In genomic region chr2:171924170-171924942, GRCh38 we compare ENCODE assay signal across 8 cellular contexts.
A peak's percentile ranks its signal among the peaks of the same experiment; 100 is the strongest.
DNase-seq lines count a peak whose midpoint lies in the region; TF ChIP-seq lines count a peak whose summit lies in the region.

No MANE protein-coding gene starts in this region.

- no peaks in the 10 kb centered on the region for H3K4me1 ChIP-seq in NT2/D1 (ENCODE audit: insufficient read depth, insufficient read length)
- H3K4me1 ChIP-seq in neuron (ENCODE audit: insufficient read depth, low read length): peaks cover 22% of the 10 kb centered on the region

- in situ Hi-C loops in brain microvascular endothelial cell (cut with HindIII; ENCODE audit: low pct_ligation_motif_present, low sequenced_read_pairs): no loop called here

- H3K9me3 Mint-ChIP-seq in T-helper 2 cell treated with Interferon-gamma antibody and Interleukin-4, amounts not matched to agents 5 μg/mL and 100 μg/mL, for 36 hours: no peaks in the 10 kb centered on the region

- no peak for TF ChIP-seq CTCF in brain microvascular endothelial cell (IDR thresholded peaks at IDR 0.05; ENCODE audit: low read depth, low read length, missing control alignments)

- peaks cover 32% of the 10 kb centered on the region for H3K4me1 Mint-ChIP-seq in T-helper 2 cell treated with Interferon-gamma antibody and Interleukin-4, amounts not matched to agents 5 μg/mL and 100 μg/mL, for 36 hours (ENCODE audit: low read depth)

- no peak overlapping the region for H2AFZ ChIP-seq in neuron (ENCODE audit: low read depth, low read length)

- H3K36me3 ChIP-seq in NT2/D1 (ENCODE audit: insufficient read depth, insufficient read length, low read length) (peaks cover 50% of the 10 kb centered on the region), brain microvascular endothelial cell (replicated peaks) (peaks cover 6% of the 10 kb centered on the region), neuron (ENCODE audit: insufficient read depth, low read length) (peaks cover 27% of the 10 kb centered on the region)

- H3K4me3 Mint-ChIP-seq in T-helper 2 cell treated with Interferon-gamma antibody and Interleukin-4, amounts not matched to agents 5 μg/mL and 100 μg/mL, for 36 hours: peak overlapping the region; percentile 94

- peaks cover 39% of the 10 kb centered on the region for H3K36me3 Mint-ChIP-seq in T-helper 2 cell treated with Interferon-gamma antibody and Interleukin-4, amounts not matched to agents 5 μg/mL and 100 μg/mL, for 36 hours (ENCODE audit: low read depth)

- no peaks in the 10 kb centered on the region for H3K27me3 Mint-ChIP-seq in T-helper 2 cell treated with Interferon-gamma antibody and Interleukin-4, amounts not matched to agents 5 μg/mL and 100 μg/mL, for 36 hours (ENCODE audit: low read depth)

- H3K27me3 ChIP-seq in NT2/D1 (ENCODE audit: insufficient read depth, insufficient read length) (no peaks in the 10 kb centered on the region), brain microvascular endothelial cell (replicated peaks) (no peaks in the 10 kb centered on the region), neuron (ENCODE audit: insufficient read depth, low read length) (no peaks in the 10 kb centered on the region)

- DNase-seq in T-helper 2 cell treated with Interferon-gamma antibody and Interleukin-4, amounts not matched to agents 5 μg/mL and 100 μg/mL, for 36 hours (ENCODE audit: low spot score): no peak
- DNase-seq in T-helper 2 cell (no peak), NT2/D1 (ENCODE audit: low read depth, low spot score) (no peak), brain microvascular endothelial cell (no peak), nucleus accumbens (lab: John Stamatoyannopoulos, UW) (no peak), LoVo (ENCODE audit: low spot score) (no peak), cortex of kidney (lab: John Stamatoyannopoulos, UW) (no peak)

- peak overlapping the region; percentile 27 for H3K9ac ChIP-seq in NT2/D1 (ENCODE audit: insufficient read length, low read depth)

- peak overlapping the region; percentile 60 for H3K27ac Mint-ChIP-seq in T-helper 2 cell treated with Interferon-gamma antibody and Interleukin-4, amounts not matched to agents 5 μg/mL and 100 μg/mL, for 36 hours

- no peaks in the 10 kb centered on the region for H3K9me3 ChIP-seq in NT2/D1 (ENCODE audit: insufficient read depth, low read length)
- H3K9me3 ChIP-seq in neuron (ENCODE audit: low read length): peaks cover 3% of the 10 kb centered on the region

- H3K27ac ChIP-seq in brain microvascular endothelial cell: peak overlapping the region; percentile 70

- H3K4me3 ChIP-seq in NT2/D1 (ENCODE audit: insufficient read length, low read depth): no peak overlapping the region
- H3K4me3 ChIP-seq in brain microvascular endothelial cell (ENCODE audit: low read depth, low read length): no peak overlapping the region
- H3K4me3 ChIP-seq in neuron (ENCODE audit: low read length): peak overlapping the region; percentile 68
